ENCODE assay signal across 8 cellular contexts in genomic region chr5:15500326-15500958, GRCh38. TPM values are rescaled to one million over a fixed set of nuclear protein-coding genes. Genes with fewer than 3 reads are reported as not detected.
A peak's percentile ranks its signal among the peaks of the same experiment; 100 is the strongest.
DNase-seq lines count a peak whose midpoint lies in the region; ATAC-seq and TF ChIP-seq lines count a peak whose summit lies in the region.

No MANE protein-coding gene starts in this region.

- TF ChIP-seq CTCF in GM10248 (IDR thresholded peaks at IDR 0.05; ENCODE audit: control extremely low read depth, extremely low read depth, low read depth, missing control alignments) = no peak

- H3K9ac ChIP-seq in trophoblast cell (ENCODE audit: low read length) = peak overlapping the region; percentile 24

- peaks cover 8% of the 10 kb centered on the region for H3K79me1 ChIP-seq in trophoblast cell (ENCODE audit: low read length)

- peak overlapping the region; percentile 42 for H4K8ac ChIP-seq in trophoblast cell (ENCODE audit: low read depth, low read length)

- peak overlapping the region; percentile 68 for H3K18ac ChIP-seq in trophoblast cell (ENCODE audit: low read length)

- no peak overlapping the region for H3K4me3 Mint-ChIP-seq in activated CD4-positive, alpha-beta memory T cell treated with anti-CD3 and anti-CD28 coated beads, Interleukin-2, amount 10 ng/mL, durations not matched to agents 7 days and 5 days

- peak overlapping the region; percentile 12 for H2BK120ac ChIP-seq in trophoblast cell (ENCODE audit: insufficient read depth, low read length, poor library complexity)

- peak overlapping the region; percentile 22 for H4K12ac ChIP-seq in trophoblast cell (ENCODE audit: low read depth, low read length)

- H3K4me1 ChIP-seq in trophoblast cell (ENCODE audit: control insufficient read depth in 1 of 2, insufficient read depth in 2 of 2, low read length in 2 of 2) = no peaks in the 10 kb centered on the region

- no peaks in the 10 kb centered on the region for H3K9me3 ChIP-seq in trophoblast cell (ENCODE audit: insufficient read depth, low read depth, low read length)

- H3K27me3 Mint-ChIP-seq in activated CD4-positive, alpha-beta memory T cell treated with anti-CD3 and anti-CD28 coated beads, Interleukin-2, amount 10 ng/mL, durations not matched to agents 7 days and 5 days = peaks cover 22% of the 10 kb centered on the region

- peaks cover 2% of the 10 kb centered on the region for H3K9me3 Mint-ChIP-seq in activated CD4-positive, alpha-beta memory T cell treated with anti-CD3 and anti-CD28 coated beads, Interleukin-2, amount 10 ng/mL, durations not matched to agents 7 days and 5 days

- peaks cover 2% of the 10 kb centered on the region for H3K79me2 ChIP-seq in trophoblast cell (ENCODE audit: control insufficient read depth, insufficient read depth, low read length, poor library complexity)

- no peak overlapping the region for H3K27ac Mint-ChIP-seq in activated CD4-positive, alpha-beta memory T cell treated with anti-CD3 and anti-CD28 coated beads, Interleukin-2, amount 10 ng/mL, durations not matched to agents 7 days and 5 days

- H2BK12ac ChIP-seq in trophoblast cell (ENCODE audit: low read length) = no peak overlapping the region

- DNase-seq in SW 1271 (lab: John Stamatoyannopoulos, UW) (peak; percentile 28 to 43), cardiac septum (ENCODE audit: low spot score) (peak; percentile 80), trophoblast cell (no peak), GM10248 (ENCODE audit: extremely low spot score) (no peak), NCI-H2171 (lab: John Stamatoyannopoulos, UW) (no peak)
- no peak for DNase-seq in activated CD4-positive, alpha-beta memory T cell treated with anti-CD3 and anti-CD28 coated beads, Interleukin-2, amount 10 ng/mL, durations not matched to agents 7 days and 5 days

- H3K14ac ChIP-seq in trophoblast cell (ENCODE audit: low read length) = peak overlapping the region; percentile 68

- H3K4ac ChIP-seq in trophoblast cell (ENCODE audit: low read depth, low read length) = peak overlapping the region; percentile 9

- H3K36me3 Mint-ChIP-seq in activated CD4-positive, alpha-beta memory T cell treated with anti-CD3 and anti-CD28 coated beads, Interleukin-2, amount 10 ng/mL, durations not matched to agents 7 days and 5 days (ENCODE audit: low read depth) = peaks cover 4% of the 10 kb centered on the region

- H3K27me3 ChIP-seq in trophoblast cell (ENCODE audit: insufficient read depth, low read length) = no peaks in the 10 kb centered on the region

- H3K4me1 Mint-ChIP-seq in activated CD4-positive, alpha-beta memory T cell treated with anti-CD3 and anti-CD28 coated beads, Interleukin-2, amount 10 ng/mL, durations not matched to agents 7 days and 5 days = no peaks in the 10 kb centered on the region

- WGBS in trophoblast cell (ENCODE audit: extremely low coverage, insufficient coverage, insufficient read length) = no CpG with 5 or more reads among the region's 61 CpGs

- H3K4me3 ChIP-seq in trophoblast cell (ENCODE audit: low read depth, low read length) = peak overlapping the region; percentile 95

- H3K36me3 ChIP-seq in trophoblast cell (ENCODE audit: control insufficient read depth in 1 of 2, insufficient read depth in 2 of 2, low read length in 2 of 2) = peaks cover 0 to 6% of the 10 kb centered on the region in 2 experiments

- peak; percentile 9 for ATAC-seq in GM19463 (IDR thresholded peaks at IDR 0.05; ENCODE audit: unreplicated experiment)
- no peak for ATAC-seq in HG02623 (IDR thresholded peaks at IDR 0.05; ENCODE audit: unreplicated experiment)

- CTCF ChIA-PET in activated CD4-positive, alpha-beta memory T cell treated with anti-CD3 and anti-CD28 coated beads, Interleukin-2, amount 10 ng/mL, durations not matched to agents 7 days and 5 days (lab: Charles Lee) = no interaction called here
- CTCF ChIA-PET in GM10248 (lab: Yijun Ruan, JAX) = no interaction called here

- peak overlapping the region; percentile 32 for H4K91ac ChIP-seq in trophoblast cell (ENCODE audit: low read depth, low read length)

- H3K4me2 ChIP-seq in trophoblast cell (ENCODE audit: low read length) = peak overlapping the region; percentile 100

- H2AK5ac ChIP-seq in trophoblast cell (ENCODE audit: low read length) = no peak overlapping the region

- intact Hi-C loops in cardiac septum (cut with DNase I) = loop anchor here (5.0 kb wide), 3 partner anchors 292 to 322 kb away; no protein-coding TSS in a partner anchor

- peak overlapping the region; percentile 79 for H2AFZ ChIP-seq in trophoblast cell (ENCODE audit: insufficient read depth, low read length, poor library complexity)

- H2BK5ac ChIP-seq in trophoblast cell (ENCODE audit: low read depth, low read length, poor library complexity) = no peak overlapping the region

- POLR2A ChIA-PET in activated CD4-positive, alpha-beta memory T cell treated with anti-CD3 and anti-CD28 coated beads, Interleukin-2, amount 10 ng/mL, durations not matched to agents 7 days and 5 days (lab: Charles Lee) = no interaction called here
- POLR2A ChIA-PET in GM10248 (lab: Yijun Ruan, JAX) = no interaction called here

- H3K23ac ChIP-seq in trophoblast cell (ENCODE audit: low read length) = no peak overlapping the region

- no peak overlapping the region for H3K27ac ChIP-seq in trophoblast cell (ENCODE audit: low read depth, low read length)

RNA-seq across cellular contexts. Expression of gene FBXL7, which starts 0.5 kb away (rescaled TPM):
- 26.2 TPM for total RNA-seq in cardiac septum
- 10.0 and 10.1 TPM in 2 replicates for polyA plus RNA-seq in trophoblast cell (2013)
- not detected for total RNA-seq in activated CD4-positive, alpha-beta memory T cell treated with anti-CD3 and anti-CD28 coated beads, Interleukin-2, amount 10 ng/mL, durations not matched to agents 7 days and 5 days

Comparison
In these comparisons a context has a peak if more than half of its experiments do, and no peak if none do; other contexts are left out.
1. DNase-seq: peak in SW 1271 (2 of 2) and cardiac septum (single experiment); none in trophoblast cell (0 of 2), activated CD4-positive, alpha-beta memory T cell treated with anti-CD3 and anti-CD28 coated beads, Interleukin-2, amount 10 ng/mL, durations not matched to agents 7 days and 5 days (single experiment), GM10248 (single experiment) and NCI-H2171 (single experiment).
2. RNA of gene FBXL7, which starts 0.5 kb away (total RNA-seq): 26.2 TPM in cardiac septum (single experiment); not detected in activated CD4-positive, alpha-beta memory T cell treated with anti-CD3 and anti-CD28 coated beads, Interleukin-2, amount 10 ng/mL, durations not matched to agents 7 days and 5 days; every median in the first group is over 10 times any median in the second.